13 cellular contexts compared by ENCODE assay signal in the genomic region with DNA sequence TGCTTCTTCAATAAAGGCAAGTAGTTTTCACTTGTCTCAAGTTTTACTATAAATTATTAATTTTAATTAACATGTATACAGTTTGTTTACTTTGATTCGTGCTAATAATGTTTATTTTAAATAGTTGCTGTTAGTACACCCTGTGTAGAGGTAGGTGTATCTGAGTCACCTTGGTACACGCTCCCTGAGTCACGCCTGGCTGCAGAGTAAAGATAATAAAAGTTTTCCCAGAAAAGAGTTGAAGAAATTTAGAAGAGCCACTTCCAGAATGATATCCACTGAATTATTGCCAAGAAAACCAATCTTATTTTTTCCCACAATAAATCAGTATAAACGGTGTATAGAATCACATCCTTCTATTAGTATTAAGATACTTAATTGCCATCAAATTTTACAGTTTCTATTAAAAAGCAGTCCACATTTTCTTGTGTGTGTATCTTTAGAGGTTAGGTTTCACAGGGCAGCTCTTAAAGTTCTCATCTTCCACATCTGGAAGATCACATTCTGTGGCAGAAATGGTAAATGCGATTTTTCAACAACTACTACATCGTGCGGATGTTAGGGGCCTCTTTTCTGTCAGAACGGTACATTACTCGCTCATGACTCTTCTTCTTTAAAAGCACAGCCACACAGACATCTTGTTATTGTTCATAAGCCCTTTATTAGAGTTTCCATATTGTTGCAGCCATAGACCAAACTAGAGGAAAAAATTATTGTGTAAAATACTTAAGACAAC. TPM values are rescaled to one million over a fixed set of nuclear protein-coding genes. Genes with fewer than 3 reads are reported as not detected.
A peak's percentile ranks its signal among the peaks of the same experiment; 100 is the strongest.
DNase-seq lines count a peak whose midpoint lies in the region; ATAC-seq, FAIRE-seq and TF ChIP-seq lines count a peak whose summit lies in the region.
"Had no signal": no experiment of that assay in that cellular context is flagged by ENCODE, and none has a peak within 500 bp of the region (broad histone marks: within the 10 kb centered on the region; RNA-seq: fewer than 3 reads in every experiment).

No MANE protein-coding gene starts in this region.

- TF ChIP-seq CTCF in foreskin fibroblast (IDR thresholded peaks at IDR 0.05; ENCODE audit: low read depth, low read length) = no peak

- intact Hi-C loops in posterior cingulate gyrus (cut with DNase I) = no loop called here

- CTCF ChIA-PET in T-cell (lab: Charles Lee) = interaction anchor here in 1 of 2 donors (0.6 kb wide), 1 partner anchor 570 kb away, joined by 3 read pairs; no protein-coding TSS in a partner anchor

- ATAC-seq in activated T-cell treated with anti-CD3 and anti-CD28 coated beads, Interleukin-2, amount 50 U/mL, for 72 hours (replicated peaks in 1 of 2) = peak; percentile 75 to 82
- peak in 3 of 4 experiments; percentile 4 to 15 (median 4) for ATAC-seq in T-cell (replicated peaks in 1 of 4)
- peak; percentile 34 for ATAC-seq in stimulated activated effector memory CD8-positive, alpha-beta T cell treated with anti-CD3 and anti-CD28 coated beads, Interleukin-12 subunit alpha, Interleukin-12 subunit beta, amount 100 ng/mL, for 72 hours
- ATAC-seq: WTC11 had no signal

- peaks cover 2 to 30% of the 10 kb centered on the region in 2 donors for H3K36me3 Mint-ChIP-seq in activated T-cell treated with anti-CD3 and anti-CD28 coated beads, Interleukin-2, amount 50 U/mL, for 72 hours (ENCODE audit: insufficient read depth in 2 of 2)
- peaks cover 28% of the 10 kb centered on the region for H3K36me3 Mint-ChIP-seq in T-cell
- peaks cover 13% of the 10 kb centered on the region for H3K36me3 Mint-ChIP-seq in stimulated activated effector memory CD8-positive, alpha-beta T cell treated with anti-CD3 and anti-CD28 coated beads, Interleukin-12 subunit alpha, Interleukin-12 subunit beta, amount 100 ng/mL, for 72 hours
- H3K36me3 Mint-ChIP-seq: WTC11 had no signal

- peak overlapping the region; percentile 53 to 65 for H3K4me3 Mint-ChIP-seq in activated T-cell treated with anti-CD3 and anti-CD28 coated beads, Interleukin-2, amount 50 U/mL, for 72 hours
- peak overlapping the region in 1 of 3 donors; percentile 48 for H3K4me3 Mint-ChIP-seq in T-cell
- no peak overlapping the region for H3K4me3 Mint-ChIP-seq in stimulated activated effector memory CD8-positive, alpha-beta T cell treated with anti-CD3 and anti-CD28 coated beads, Interleukin-12 subunit alpha, Interleukin-12 subunit beta, amount 100 ng/mL, for 72 hours
- H3K4me3 Mint-ChIP-seq: WTC11 had no signal

- peaks cover 58% of the 10 kb centered on the region for H3K4me1 Mint-ChIP-seq in activated T-cell treated with anti-CD3 and anti-CD28 coated beads, Interleukin-2, amount 50 U/mL, for 72 hours (ENCODE audit: low read depth)
- H3K4me1 Mint-ChIP-seq in T-cell = peaks cover 60 to 63% (median 60%) of the 10 kb centered on the region in 3 donors
- peaks cover 11% of the 10 kb centered on the region for H3K4me1 Mint-ChIP-seq in stimulated activated effector memory CD8-positive, alpha-beta T cell treated with anti-CD3 and anti-CD28 coated beads, Interleukin-12 subunit alpha, Interleukin-12 subunit beta, amount 100 ng/mL, for 72 hours

- FAIRE-seq in frontal cortex (lab: Jason Lieb, UNC) = no peak

- POLR2A ChIA-PET in T-cell (lab: Charles Lee) = no interaction called here

- H3K27me3 Mint-ChIP-seq in activated T-cell treated with anti-CD3 and anti-CD28 coated beads, Interleukin-2, amount 50 U/mL, for 72 hours (ENCODE audit: low read depth) = no peaks in the 10 kb centered on the region
- no peaks in the 10 kb centered on the region for H3K27me3 Mint-ChIP-seq in T-cell

- peak overlapping the region; percentile 97 for H3K27ac Mint-ChIP-seq in activated T-cell treated with anti-CD3 and anti-CD28 coated beads, Interleukin-2, amount 50 U/mL, for 72 hours
- peak overlapping the region; percentile 77 to 81 for H3K27ac Mint-ChIP-seq in T-cell
- no peak overlapping the region for H3K27ac Mint-ChIP-seq in stimulated activated effector memory CD8-positive, alpha-beta T cell treated with anti-CD3 and anti-CD28 coated beads, Interleukin-12 subunit alpha, Interleukin-12 subunit beta, amount 100 ng/mL, for 72 hours
- H3K27ac Mint-ChIP-seq: WTC11 had no signal

- DNase-seq in activated T-cell treated with anti-CD3 and anti-CD28 coated beads, Interleukin-2, amount 50 U/mL, for 72 hours = no peak
- no peak for DNase-seq in activated T-cell treated with anti-CD3 and anti-CD28 coated beads, Interleukin-2, amount 50 U/mL, for 48 hours
- no peak for DNase-seq in T-cell
- DNase-seq in foreskin fibroblast = peak; percentile 23 to 53
- no peak for DNase-seq in stimulated activated effector memory CD8-positive, alpha-beta T cell treated with anti-CD3 and anti-CD28 coated beads, Interleukin-12 subunit alpha, Interleukin-12 subunit beta, amount 100 ng/mL, for 72 hours (ENCODE audit: low spot score in 2 of 2)
- no peak for DNase-seq in HK-2 (ENCODE audit: unreplicated experiment)
- no peak for DNase-seq in posterior cingulate gyrus
- DNase-seq in frontal cortex (ENCODE audit: low spot score in 2 of 2) = no peak
- DNase-seq: NCI-H2081; NCI-H526; PC-9; stimulated activated CD4-positive, alpha-beta T cell treated with anti-CD3 and anti-CD28 coated beads, Interleukin-4, amount 100 ng/mL, for 4 hours had no signal

- no peak overlapping the region for H3K4me3 ChIP-seq in foreskin fibroblast (ENCODE audit: low read depth in 1 of 2, low read length in 2 of 2)
- H3K4me3 ChIP-seq: PC-9 had no signal

- H3K9me3 Mint-ChIP-seq in activated T-cell treated with anti-CD3 and anti-CD28 coated beads, Interleukin-2, amount 50 U/mL, for 72 hours = peaks cover 0 to 1% of the 10 kb centered on the region in 2 donors
- H3K9me3 Mint-ChIP-seq in T-cell = no peaks in the 10 kb centered on the region
- no peaks in the 10 kb centered on the region for H3K9me3 Mint-ChIP-seq in stimulated activated effector memory CD8-positive, alpha-beta T cell treated with anti-CD3 and anti-CD28 coated beads, Interleukin-12 subunit alpha, Interleukin-12 subunit beta, amount 100 ng/mL, for 72 hours

RNA-seq across cellular contexts. Expression of a gene that starts 55.4 kb away (rescaled TPM):
- 10 to 100 TPM; 35.7 to 45.7 TPM for total RNA-seq in activated T-cell treated with anti-CD3 and anti-CD28 coated beads, Interleukin-2, amount 50 U/mL, for 72 hours
- total RNA-seq in T-cell (10 to 100 TPM; 14.2 to 25.0 (median 17.8) TPM), frontal cortex (10.6 TPM)

Comparison
In these comparisons a context has a peak if more than half of its experiments do, and no peak if none do; other contexts are left out.
1. ATAC-seq: peak in every context shown above with its lines; median percentile 78 in activated T-cell treated with anti-CD3 and anti-CD28 coated beads, Interleukin-2, amount 50 U/mL, for 72 hours; 34 in stimulated activated effector memory CD8-positive, alpha-beta T cell treated with anti-CD3 and anti-CD28 coated beads, Interleukin-12 subunit alpha, Interleukin-12 subunit beta, amount 100 ng/mL, for 72 hours; 4 in T-cell.
2. DNase-seq: peak in foreskin fibroblast (2 of 2); none in activated T-cell treated with anti-CD3 and anti-CD28 coated beads, Interleukin-2, amount 50 U/mL, for 72 hours (0 of 2), activated T-cell treated with anti-CD3 and anti-CD28 coated beads, Interleukin-2, amount 50 U/mL, for 48 hours (0 of 2), T-cell (0 of 34), stimulated activated effector memory CD8-positive, alpha-beta T cell treated with anti-CD3 and anti-CD28 coated beads, Interleukin-12 subunit alpha, Interleukin-12 subunit beta, amount 100 ng/mL, for 72 hours (0 of 2), HK-2 (single experiment), posterior cingulate gyrus (0 of 10) and frontal cortex (0 of 2).